Comparison of ENCODE assay signal across 9 cellular contexts in genomic region chr18:62781893-62782292, GRCh38.
DNase-seq lines count a peak whose midpoint lies in the region; ATAC-seq and TF ChIP-seq lines count a peak whose summit lies in the region.
"Had no signal": no experiment of that assay in that cellular context is flagged by ENCODE, and none has a peak within 500 bp of the region (broad histone marks: within the 10 kb centered on the region; RNA-seq: fewer than 3 reads in every experiment).

No MANE protein-coding gene starts in this region.

- no peak overlapping the region for H2AK9ac ChIP-seq in IMR-90 (replicated peaks; ENCODE audit: low read depth, low read length, poor library complexity)

- no peak overlapping the region for H3K23ac ChIP-seq in IMR-90 (ENCODE audit: low read depth, low read length)

- H3K18ac ChIP-seq in IMR-90 (ENCODE audit: low read depth, low read length): no peak overlapping the region

- CTCF ChIA-PET in AG04449 (lab: Yijun Ruan, JAX): interaction anchor here (2.3 kb wide), 1 partner anchor 12 kb away, joined by 5 read pairs; no protein-coding TSS in a partner anchor
- CTCF ChIA-PET in IMR-90 (lab: Yijun Ruan, JAX): interaction anchor here (0.9 to 1.0 kb wide), 2 partner anchors 30 to 62 kb away, joined by 3 read pairs; no protein-coding TSS in a partner anchor
- CTCF ChIA-PET in activated CD4-positive, alpha-beta T cell treated with anti-CD3 and anti-CD28 coated beads, Interleukin-2, amount 10 ng/mL, durations not matched to agents 7 days and 5 days (lab: Charles Lee): interaction anchor here (0.8 kb wide), 1 partner anchor 42 kb away, joined by 3 read pairs; no protein-coding TSS in a partner anchor

- H3K4me1 ChIP-seq in IMR-90 (ENCODE audit: control insufficient read depth, insufficient read depth, low read length): peaks cover 8% of the 10 kb centered on the region
- H3K4me1 ChIP-seq in adrenal gland (replicated peaks in 1 of 2): peaks cover 15 to 52% of the 10 kb centered on the region in 2 donors
- peaks cover 0 to 11% of the 10 kb centered on the region in 2 donors for H3K4me1 ChIP-seq in right atrium auricular region

- peak; percentile 65 for DNase-seq in AG04449 (ENCODE audit: low read depth, low spot score)
- DNase-seq in IMR-90: peak; percentile 91
- peak; percentile 43 to 80 (median 75) for DNase-seq in adrenal gland
- peak; percentile 33 for DNase-seq in kidney glomerular epithelial cell (lab: John Stamatoyannopoulos, UW)
- no peak for DNase-seq in activated CD4-positive, alpha-beta T cell treated with anti-CD3 and anti-CD28 coated beads, Interleukin-2, amount 10 ng/mL, durations not matched to agents 7 days and 5 days
- no peak for DNase-seq in right atrium auricular region (ENCODE audit: low spot score)
- DNase-seq: OCI-M1 had no signal

- no peaks in the 10 kb centered on the region for H3K27me3 Mint-ChIP-seq in activated CD4-positive, alpha-beta T cell treated with anti-CD3 and anti-CD28 coated beads, Interleukin-2, amount 10 ng/mL, durations not matched to agents 7 days and 5 days

- WGBS in IMR-90 (ENCODE audit: extremely low coverage in 2 of 2, insufficient read length in 1 of 2), 2 experiments: no CpG with 5 or more reads among the region's 2 CpGs
- 35 to 43% (median 38%) methylated on average over 2 of the region's 2 CpGs for WGBS in adrenal gland, 4 donors

- no peak overlapping the region for H2BK20ac ChIP-seq in IMR-90 (ENCODE audit: low read depth, low read length)

- H3K14ac ChIP-seq in IMR-90 (replicated peaks; ENCODE audit: low read depth, low read length): no peak overlapping the region

- H3K36me3 ChIP-seq in IMR-90 (ENCODE audit: control insufficient read depth, insufficient read depth, low read length) (no peaks in the 10 kb centered on the region), adrenal gland (replicated peaks in 1 of 2) (no peaks in the 10 kb centered on the region), right atrium auricular region (no peaks in the 10 kb centered on the region)

- no peak overlapping the region for H3K4me3 Mint-ChIP-seq in activated CD4-positive, alpha-beta T cell treated with anti-CD3 and anti-CD28 coated beads, Interleukin-2, amount 10 ng/mL, durations not matched to agents 7 days and 5 days

- dilution Hi-C loops in IMR-90 (cut with HindIII; ENCODE audit: low sequenced_read_pairs, unreplicated experiment): no loop called here

- H4K8ac ChIP-seq in IMR-90 (ENCODE audit: low read depth in 2 of 2, low read length in 2 of 2): no peak overlapping the region

- intact Hi-C loops in IMR-90 (cut with micrococcal nuclease): loop anchor here (1.0 to 10.0 kb wide), 2 partner anchors 67 to 257 kb away; partner anchors contain the start of genes PHLPP1 and ZCCHC2
- intact Hi-C loops in adrenal gland (cut with DNase I): no loop called here

- H3K27me3 ChIP-seq in IMR-90 (ENCODE audit: control insufficient read depth, insufficient read depth, low read length) (no peaks in the 10 kb centered on the region), adrenal gland (no peaks in the 10 kb centered on the region), right atrium auricular region (no peaks in the 10 kb centered on the region)

- H3K9me1 ChIP-seq in IMR-90 (ENCODE audit: insufficient read depth, low read length): peaks cover 13% of the 10 kb centered on the region

- TF ChIP-seq RAD21 in IMR-90 (IDR thresholded peaks at IDR 0.05; ENCODE audit: low read length): no peak

- H3K4me3 ChIP-seq in AG04449 (ENCODE audit: low read depth, low read length) (no peak overlapping the region; the same call in 1 of the 2 replicates), IMR-90 (ENCODE audit: insufficient read depth, low read depth, low read length) (no peak overlapping the region), adrenal gland (no peak overlapping the region), right atrium auricular region (no peak overlapping the region)

- H2BK15ac ChIP-seq in IMR-90 (ENCODE audit: low read depth, low read length): no peak overlapping the region

- H4K5ac ChIP-seq in IMR-90 (ENCODE audit: low read depth, low read length): no peak overlapping the region

- no peak overlapping the region for H2BK120ac ChIP-seq in IMR-90 (ENCODE audit: low read depth, low read length)

- no peaks in the 10 kb centered on the region for H3K9me3 Mint-ChIP-seq in activated CD4-positive, alpha-beta T cell treated with anti-CD3 and anti-CD28 coated beads, Interleukin-2, amount 10 ng/mL, durations not matched to agents 7 days and 5 days

- peaks cover 20% of the 10 kb centered on the region for H3K4me1 Mint-ChIP-seq in activated CD4-positive, alpha-beta T cell treated with anti-CD3 and anti-CD28 coated beads, Interleukin-2, amount 10 ng/mL, durations not matched to agents 7 days and 5 days

- no peak overlapping the region for H3K56ac ChIP-seq in IMR-90 (ENCODE audit: extremely low read depth, insufficient read depth, low read length)

- H3K79me1 ChIP-seq in IMR-90 (ENCODE audit: low read depth in 1 of 2, low read length in 2 of 2): peaks cover 6 to 28% of the 10 kb centered on the region in 2 experiments; a peak in 3 of 4 replicates

- peak; percentile 69 for ATAC-seq in IMR-90 (ENCODE audit: low read depth)
- ATAC-seq in GM18502 (IDR thresholded peaks at IDR 0.05; ENCODE audit: poor library complexity, unreplicated experiment): no peak
- ATAC-seq in GM18511 (IDR thresholded peaks at IDR 0.05; ENCODE audit: unreplicated experiment): no peak

- no peak overlapping the region for H2AFZ ChIP-seq in IMR-90 (replicated peaks; ENCODE audit: low read length, poor library complexity)

- no peak overlapping the region for H3K27ac Mint-ChIP-seq in activated CD4-positive, alpha-beta T cell treated with anti-CD3 and anti-CD28 coated beads, Interleukin-2, amount 10 ng/mL, durations not matched to agents 7 days and 5 days

- H3K4me2 ChIP-seq in IMR-90 (ENCODE audit: low read depth, low read length): peak overlapping the region; percentile 64; the same call in 1 of the 2 replicates

- POLR2A ChIA-PET in AG04449 (lab: Yijun Ruan, JAX) (no interaction called here), IMR-90 (lab: Charles Lee; ENCODE audit: unreplicated experiment) (no interaction called here)
- POLR2A ChIA-PET in activated CD4-positive, alpha-beta T cell treated with anti-CD3 and anti-CD28 coated beads, Interleukin-2, amount 10 ng/mL, durations not matched to agents 7 days and 5 days (lab: Charles Lee): no interaction called here

- no peaks in the 10 kb centered on the region for H3K36me3 Mint-ChIP-seq in activated CD4-positive, alpha-beta T cell treated with anti-CD3 and anti-CD28 coated beads, Interleukin-2, amount 10 ng/mL, durations not matched to agents 7 days and 5 days (ENCODE audit: low read depth)

- no peak overlapping the region for H2BK5ac ChIP-seq in IMR-90 (ENCODE audit: low read depth, low read length, poor library complexity, severe bottlenecking)

- no peak overlapping the region for H3K4ac ChIP-seq in IMR-90 (ENCODE audit: low read depth, low read length)

- no peak overlapping the region for H3K9ac ChIP-seq in IMR-90 (ENCODE audit: low read depth, low read length)

- no peaks in the 10 kb centered on the region for H3K9me3 ChIP-seq in IMR-90 (ENCODE audit: control insufficient read depth, insufficient read depth, low read length)
- no peaks in the 10 kb centered on the region for H3K9me3 ChIP-seq in adrenal gland (replicated peaks in 1 of 3)
- H3K9me3 ChIP-seq in right atrium auricular region: no peaks in the 10 kb centered on the region

- TF ChIP-seq CTCF in AG04449 (IDR thresholded peaks at IDR 0.05; ENCODE audit: insufficient read depth, low read length, missing control alignments): no peak
- TF ChIP-seq CTCF in IMR-90 (conservative IDR thresholded peaks at IDR 0.05; ENCODE audit: low read depth, low read length): no peak
- TF ChIP-seq CTCF in adrenal gland (IDR thresholded peaks at IDR 0.05): peak in 2 of 6 experiments; percentile 8 to 11
- TF ChIP-seq CTCF in right atrium auricular region (IDR thresholded peaks at IDR 0.05): no peak

- no TSS peak for BruUV-seq in IMR-90 (replicated peaks; lab: Mats Ljungman, UMichigan)

- H4K20me1 ChIP-seq in IMR-90 (ENCODE audit: insufficient read depth, low read length): peaks cover 8% of the 10 kb centered on the region; the same call in 1 of the 2 replicates

- no peak overlapping the region for H4K91ac ChIP-seq in IMR-90 (ENCODE audit: insufficient read depth, low read depth, low read length)

- TF ChIP-seq POLR2A in IMR-90 (IDR thresholded peaks at IDR 0.05; ENCODE audit: low read depth, low read length): no peak
- no peak for TF ChIP-seq POLR2A in adrenal gland (IDR thresholded peaks at IDR 0.05)

- 0 out of 2 replicates have a peak overlapping the region, but pooled peaks have one; percentile 25 for H2AK5ac ChIP-seq in IMR-90 (ENCODE audit: low read depth, low read length)

- in situ Hi-C loops in IMR-90 (cut with MboI; ENCODE audit: low sequenced_read_pairs): no loop called here

- H3K27ac ChIP-seq in IMR-90 (ENCODE audit: insufficient read depth, low read length): no peak overlapping the region
- H3K27ac ChIP-seq in adrenal gland: peak overlapping the region in 3 of 5 donors; percentile 5 to 69 (median 56)
- no peak overlapping the region for H3K27ac ChIP-seq in right atrium auricular region

TF ChIP-seq in IMR-90, 13 proteins besides CTCF, POLR2A, EP300 and RAD21:
- TF ChIP-seq CEBPB (IDR thresholded peaks at IDR 0.05; ENCODE audit: low read depth, low read length) (peak; percentile 91), BHLHE40 (IDR thresholded peaks at IDR 0.05; ENCODE audit: low read depth, low read length) (no peak), NFE2L2 (IDR thresholded peaks at IDR 0.05; ENCODE audit: low read depth, low read length) (peak; percentile 28; the same call in 1 of the 2 replicates), ELK1 (IDR thresholded peaks at IDR 0.05; ENCODE audit: borderline replicate concordance, low read depth, low read length) (no peak), FOS (IDR thresholded peaks at IDR 0.05; ENCODE audit: low read depth, low read length) (peak; percentile 46; the same call in 1 of the 2 replicates)

Comparison
In these comparisons a context has a peak if more than half of its experiments do, and no peak if none do; other contexts are left out.
1. DNase-seq: peak in AG04449 (single experiment), IMR-90 (single experiment), adrenal gland (7 of 7) and kidney glomerular epithelial cell (single experiment); none in activated CD4-positive, alpha-beta T cell treated with anti-CD3 and anti-CD28 coated beads, Interleukin-2, amount 10 ng/mL, durations not matched to agents 7 days and 5 days (single experiment) and right atrium auricular region (single experiment).
2. H3K27ac ChIP-seq: peak in adrenal gland (3 of 5); none in IMR-90 (single experiment) and right atrium auricular region (0 of 2).